ENCODE assay signal across 37 cellular contexts in genomic region chr20:57218489-57218888, GRCh38. TPM values are rescaled to one million over a fixed set of nuclear protein-coding genes. Genes with fewer than 3 reads are reported as not detected.
"Had no signal": no experiment of that assay in that cellular context is flagged by ENCODE, and none has a peak within 500 bp of the region (broad histone marks: within the 10 kb centered on the region; RNA-seq: fewer than 3 reads in every experiment).

No MANE protein-coding gene starts in this region.

- H3K4me3 ChIP-seq: MG63 had no signal

- H3K9me3 ChIP-seq: MG63 had no signal

- H3K27me3 ChIP-seq: MG63 had no signal

- DNase-seq: Karpas-422, Kasumi-1, MG63, MM.1S, MV-4-11, NCI-H1048, NCI-H1092, NCI-H1092 treated with DMSO at 0.1 percent for 48 hours, NCI-H1105, NCI-H1105 treated with DMSO at 0.1 percent for 48 hours, NCI-H1417, NCI-H1417 treated with DMSO at 0.1 percent for 48 hours, NCI-H1436, NCI-H1436 treated with DMSO at 0.1 percent for 48 hours, NCI-H146, NCI-H1694, NCI-H1694 treated with DMSO at 0.1 percent for 48 hours, NCI-H187, NCI-H187 treated with DMSO at 0.1 percent for 48 hours, NCI-H1930, NCI-H2029, NCI-H2081, NCI-H2081 treated with DMSO at 0.1 percent for 48 hours, NCI-H2107, NCI-H2171, NCI-H2171 treated with DMSO at 0.1 percent for 48 hours, NCI-H2227 treated with DMSO at 0.1 percent for 48 hours, NCI-H226, NCI-H345, NCI-H446, NCI-H446 treated with DMSO at 0.1 percent for 48 hours, NCI-H510A, NCI-H510A treated with DMSO at 0.1 percent for 48 hours, NCI-H524, NCI-H524 treated with DMSO at 0.1 percent for 48 hours had no signal

- H3K36me3 ChIP-seq: MG63 had no signal

RNA-seq across cellular contexts. Expression of gene BMP7, which starts 48.0 kb away (rescaled TPM):
- total RNA-seq: LHCN-M2, MCF 10A had no signal
